Comparison of ENCODE assay signal across 17 cellular contexts in the genomic region with DNA sequence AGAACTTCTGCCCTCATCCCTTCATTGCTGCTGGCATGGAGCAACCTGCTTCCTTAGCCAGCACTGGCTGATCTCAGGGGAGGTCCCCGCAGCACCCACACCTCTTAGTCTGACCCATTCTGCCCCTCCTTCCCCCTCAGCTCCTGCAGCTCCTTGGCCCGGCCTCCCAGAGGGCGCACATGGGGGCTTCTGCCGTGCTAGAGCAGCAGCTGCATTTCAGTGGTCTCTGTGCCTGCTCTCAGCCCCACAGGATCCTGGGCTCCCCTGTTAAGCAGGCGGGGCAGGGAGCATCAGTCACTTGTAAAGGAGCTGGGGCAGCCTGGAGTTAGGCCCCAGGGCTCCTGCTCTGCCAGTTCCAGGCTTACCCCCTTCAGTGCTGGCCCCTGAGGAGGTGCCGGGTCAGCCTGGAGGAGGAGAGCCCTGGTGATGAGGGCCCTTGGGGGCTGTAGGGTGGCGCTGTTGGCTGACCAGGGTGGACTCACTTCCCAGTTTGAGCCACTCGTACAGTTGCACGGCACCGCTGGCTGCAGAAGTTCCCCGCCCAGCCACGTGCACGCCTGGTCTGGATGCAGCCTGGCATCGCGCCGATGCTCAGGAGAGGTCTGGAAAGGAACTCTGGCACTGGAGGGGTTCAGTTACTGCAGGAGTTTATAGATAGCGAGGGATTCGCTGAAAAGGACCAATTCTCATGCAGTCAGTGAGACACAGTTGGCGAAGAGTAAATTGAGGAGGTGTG.
DNase-seq lines count a peak whose midpoint lies in the region; ATAC-seq and TF ChIP-seq lines count a peak whose summit lies in the region.
"Had no signal": no experiment of that assay in that cellular context is flagged by ENCODE, and none has a peak within 500 bp of the region (broad histone marks: within the 10 kb centered on the region; RNA-seq: fewer than 3 reads in every experiment).

No MANE protein-coding gene starts in this region.

- 91 to 94% methylated on average over 14 to 19 of the region's 19 CpGs for WGBS in endodermal cell (ENCODE audit: insufficient coverage in 1 of 2, insufficient read length in 1 of 2), 2 experiments

- H3K4me3 ChIP-seq in endodermal cell (ENCODE audit: low read length), result no peak overlapping the region
- H3K4me3 ChIP-seq: MG63, SJSA1 had no signal

- H3K9me3 Mint-ChIP-seq in endodermal cell, result no peaks in the 10 kb centered on the region
- H3K9me3 Mint-ChIP-seq in stimulated activated memory B cell treated with anti-CD40 and anti-IgM and Interleukin-4, amounts not matched to agents 10 μg/mL and 1 μg/mL and 100 μg/mL, for 72 hours, result no peaks in the 10 kb centered on the region
- H3K9me3 Mint-ChIP-seq: CD8-positive, alpha-beta T cell had no signal

- H3K4me1 ChIP-seq in endodermal cell (ENCODE audit: control insufficient read depth, insufficient read depth, low read length), result no peaks in the 10 kb centered on the region
- H3K4me1 ChIP-seq: SJSA1 had no signal

- peak; percentile 4 for DNase-seq in NCI-H2171 treated with DMSO at 0.1 percent for 48 hours (lab: John Stamatoyannopoulos, UW)
- no peak for DNase-seq in NCI-H2171 (lab: John Stamatoyannopoulos, UW)
- no peak for DNase-seq in RWPE1 (ENCODE audit: low spot score)
- no peak for DNase-seq in endodermal cell
- DNase-seq in NOMO-1 treated with dmso at 0.1 percent for 144 hours (lab: John Stamatoyannopoulos, UW; ENCODE audit: unreplicated experiment), result no peak
- no peak for DNase-seq in RKO (ENCODE audit: low spot score)
- DNase-seq: Calu3; CD8-positive, alpha-beta T cell; MG63; NCI-H1048; NCI-H146; NCI-H446 treated with DMSO at 0.1 percent for 48 hours; NCI-H748 treated with DMSO at 0.1 percent for 48 hours; NK-92 treated with Interleukin-12 subunit alpha and Interleukin-12 subunit beta, amount 100 ng/mL, for 24 hours had no signal

- no peak for TF ChIP-seq CTCF in RWPE1 (conservative IDR thresholded peaks at IDR 0.05; ENCODE audit: low read depth)
- peak; percentile 35 for TF ChIP-seq CTCF in endodermal cell (conservative IDR thresholded peaks at IDR 0.05)

- H3K9me3 ChIP-seq in endodermal cell (ENCODE audit: control insufficient read depth, low read length), result no peaks in the 10 kb centered on the region
- H3K9me3 ChIP-seq: MG63, SJSA1 had no signal

- no peak overlapping the region for H3K4me3 Mint-ChIP-seq in endodermal cell
- H3K4me3 Mint-ChIP-seq in stimulated activated memory B cell treated with anti-CD40 and anti-IgM and Interleukin-4, amounts not matched to agents 10 μg/mL and 1 μg/mL and 100 μg/mL, for 72 hours, result no peak overlapping the region
- H3K4me3 Mint-ChIP-seq: CD8-positive, alpha-beta T cell had no signal

- no peaks in the 10 kb centered on the region for H3K4me1 Mint-ChIP-seq in endodermal cell
- H3K4me1 Mint-ChIP-seq in stimulated activated memory B cell treated with anti-CD40 and anti-IgM and Interleukin-4, amounts not matched to agents 10 μg/mL and 1 μg/mL and 100 μg/mL, for 72 hours, result no peaks in the 10 kb centered on the region

- H3K27ac Mint-ChIP-seq in endodermal cell, result no peak overlapping the region
- no peak overlapping the region for H3K27ac Mint-ChIP-seq in stimulated activated memory B cell treated with anti-CD40 and anti-IgM and Interleukin-4, amounts not matched to agents 10 μg/mL and 1 μg/mL and 100 μg/mL, for 72 hours
- H3K27ac Mint-ChIP-seq: CD8-positive, alpha-beta T cell had no signal

- peaks cover 31% of the 10 kb centered on the region for H3K27me3 ChIP-seq in endodermal cell (ENCODE audit: control insufficient read depth, insufficient read depth, low read length, poor library complexity, severe bottlenecking)
- H3K27me3 ChIP-seq: MG63 had no signal

- no peaks in the 10 kb centered on the region for H3K36me3 Mint-ChIP-seq in endodermal cell (ENCODE audit: low read depth)
- H3K36me3 Mint-ChIP-seq in stimulated activated memory B cell treated with anti-CD40 and anti-IgM and Interleukin-4, amounts not matched to agents 10 μg/mL and 1 μg/mL and 100 μg/mL, for 72 hours, result no peaks in the 10 kb centered on the region
- H3K36me3 Mint-ChIP-seq: CD8-positive, alpha-beta T cell had no signal

- peaks cover 18% of the 10 kb centered on the region for H3K27me3 Mint-ChIP-seq in endodermal cell (ENCODE audit: insufficient read depth)
- peaks cover 21% of the 10 kb centered on the region for H3K27me3 Mint-ChIP-seq in stimulated activated memory B cell treated with anti-CD40 and anti-IgM and Interleukin-4, amounts not matched to agents 10 μg/mL and 1 μg/mL and 100 μg/mL, for 72 hours

- POLR2A ChIA-PET in RWPE1 (lab: Yijun Ruan, JAX; ENCODE audit: low non-redundant PET), result no interaction called here

- H3K9ac ChIP-seq in endodermal cell (ENCODE audit: extremely low read depth, low read length, poor library complexity, severe bottlenecking), result no peak overlapping the region

- ATAC-seq in stimulated activated memory B cell treated with anti-CD40 and anti-IgM and Interleukin-4, amounts not matched to agents 10 μg/mL and 1 μg/mL and 100 μg/mL, for 72 hours, result peak; percentile 3
- ATAC-seq in GM21737 (IDR thresholded peaks at IDR 0.05; ENCODE audit: unreplicated experiment), result no peak
- ATAC-seq: CD8-positive, alpha-beta T cell had no signal

- H3K27ac ChIP-seq in RWPE1 (peak overlapping the region; percentile 18; the same call in 1 of the 2 replicates), endodermal cell (ENCODE audit: low read depth, low read length) (no peak overlapping the region)
- H3K27ac ChIP-seq: SJSA1 had no signal

- CTCF ChIA-PET in RWPE1 (lab: Yijun Ruan, JAX), result interaction anchor here (1.1 kb wide), 1 partner anchor 57 kb away, joined by 8 read pairs; no protein-coding TSS in a partner anchor

- H3K36me3 ChIP-seq in endodermal cell (ENCODE audit: control insufficient read depth, insufficient read depth, low read length), result no peaks in the 10 kb centered on the region
- H3K36me3 ChIP-seq: MG63, SJSA1 had no signal
